ENCODE assay signal across 19 cellular contexts in the genomic region with DNA sequence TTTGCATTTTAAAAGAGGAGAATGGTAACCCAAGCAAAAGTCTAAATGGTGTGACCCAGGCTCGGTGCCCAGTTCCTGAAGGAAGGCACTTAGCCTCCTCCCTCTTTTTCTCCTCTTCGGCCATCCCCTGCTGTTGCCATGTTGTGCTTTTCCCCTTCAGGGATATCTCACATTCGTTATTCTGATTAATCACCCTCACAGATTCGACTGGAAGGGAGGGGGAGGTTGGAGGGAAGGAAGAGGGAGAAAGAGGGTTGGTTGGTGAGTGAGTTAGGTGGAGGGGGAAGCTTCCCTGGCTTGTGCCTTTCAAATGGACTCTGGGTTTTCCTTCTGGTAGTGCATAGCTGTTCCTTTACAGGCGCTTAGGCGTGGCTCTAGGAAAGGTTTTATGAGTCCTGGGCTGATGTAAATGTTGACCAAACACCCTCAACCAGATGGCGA. TPM values are rescaled to one million over a fixed set of nuclear protein-coding genes. Genes with fewer than 3 reads are reported as not detected.
DNase-seq lines count a peak whose midpoint lies in the region; ATAC-seq and TF ChIP-seq lines count a peak whose summit lies in the region.
"Had no signal": no experiment of that assay in that cellular context is flagged by ENCODE, and none has a peak within 500 bp of the region (broad histone marks: within the 10 kb centered on the region; RNA-seq: fewer than 3 reads in every experiment).

No MANE protein-coding gene starts in this region.

- peaks cover 2% of the 10 kb centered on the region for H3K27me3 ChIP-seq in brain microvascular endothelial cell (replicated peaks)
- H3K27me3 ChIP-seq: SJCRH30 had no signal

- H3K4me1 Mint-ChIP-seq in WTC11 = peaks cover 47% of the 10 kb centered on the region

- peak overlapping the region; percentile 96 for H3K27ac Mint-ChIP-seq in WTC11
- H3K27ac Mint-ChIP-seq: activated CD8-positive, alpha-beta memory T cell treated with anti-CD3 and anti-CD28 coated beads, Interleukin-2, amount 10 ng/mL, durations not matched to agents 7 days and 5 days had no signal

- no peaks in the 10 kb centered on the region for H3K27me3 Mint-ChIP-seq in WTC11 (ENCODE audit: low read depth)
- H3K27me3 Mint-ChIP-seq: activated CD8-positive, alpha-beta memory T cell treated with anti-CD3 and anti-CD28 coated beads, Interleukin-2, amount 10 ng/mL, durations not matched to agents 7 days and 5 days had no signal

- H3K4me3 Mint-ChIP-seq in WTC11 = peak overlapping the region; percentile 57
- H3K4me3 Mint-ChIP-seq: activated CD8-positive, alpha-beta memory T cell treated with anti-CD3 and anti-CD28 coated beads, Interleukin-2, amount 10 ng/mL, durations not matched to agents 7 days and 5 days had no signal

- H3K36me3 Mint-ChIP-seq in WTC11 = peaks cover 61% of the 10 kb centered on the region

- H3K27ac ChIP-seq in HEK293 (ENCODE audit: extremely low read depth, low read depth, low read length) = no peak overlapping the region
- H3K27ac ChIP-seq in temporal lobe (ENCODE audit: low read depth, low read length) = peak overlapping the region; percentile 67
- no peak overlapping the region for H3K27ac ChIP-seq in brain microvascular endothelial cell
- H3K27ac ChIP-seq: gastrocnemius medialis, SJCRH30, thoracic aorta had no signal

- no peaks in the 10 kb centered on the region for H3K4me1 ChIP-seq in HEK293 (ENCODE audit: control insufficient read depth, insufficient read depth, low read length)
- H3K4me1 ChIP-seq: gastrocnemius medialis, SJCRH30 had no signal

- H3K9me3 ChIP-seq in HEK293 (ENCODE audit: control insufficient read depth, insufficient read depth, low read depth, low read length) (no peaks in the 10 kb centered on the region), iPS-18c (ENCODE audit: control insufficient read depth, insufficient read depth, low read length) (no peaks in the 10 kb centered on the region)
- H3K9me3 ChIP-seq: gastrocnemius medialis, SJCRH30, thoracic aorta had no signal

- CTCF ChIA-PET in HEK293 (lab: Yijun Ruan, JAX) = no interaction called here
- CTCF ChIA-PET in WTC11 (lab: Charles Lee) = interaction anchor here (0.5 to 1.7 kb wide), 3 partner anchors 18 to 257 kb away, joined by 3 to 7 read pairs (median 5); a partner anchor contains a TSS

- H3K9me3 Mint-ChIP-seq in WTC11 = peaks cover 25% of the 10 kb centered on the region

- TF ChIP-seq CTCF in HEK293 (tag by site-specific recombination; IDR thresholded peaks at IDR 0.05) = no peak
- TF ChIP-seq CTCF in WTC11 (IDR thresholded peaks at IDR 0.05) = no peak
- no peak for TF ChIP-seq CTCF in brain microvascular endothelial cell (IDR thresholded peaks at IDR 0.05; ENCODE audit: low read depth, low read length, missing control alignments)

- in situ Hi-C loops in brain microvascular endothelial cell (cut with HindIII; ENCODE audit: low pct_ligation_motif_present, low sequenced_read_pairs) = loop anchor here (25.0 kb wide), 1 partner anchor 1012 kb away; no protein-coding TSS in a partner anchor

- peak; percentile 72 for ATAC-seq in WTC11
- no peak for ATAC-seq in HG02884 (IDR thresholded peaks at IDR 0.05; ENCODE audit: unreplicated experiment)
- ATAC-seq: activated CD8-positive, alpha-beta memory T cell treated with anti-CD3 and anti-CD28 coated beads, Interleukin-2, amount 10 ng/mL, durations not matched to agents 7 days and 5 days; gastrocnemius medialis had no signal

- H3K36me3 ChIP-seq in HEK293 (ENCODE audit: control insufficient read depth in 2 of 2, insufficient read depth in 1 of 2, low read length in 2 of 2) (peaks cover 5 to 86% of the 10 kb centered on the region in 2 experiments; a peak in 1 of 3 replicates), brain microvascular endothelial cell (replicated peaks) (no peaks in the 10 kb centered on the region)
- H3K36me3 ChIP-seq: gastrocnemius medialis, SJCRH30, thoracic aorta had no signal

- H3K4me3 ChIP-seq in HEK293 (ENCODE audit: low read depth, low read length) (no peak overlapping the region), iPS-18c (ENCODE audit: insufficient read depth, low read depth, low read length) (peak overlapping the region; percentile 32; the same call in 1 of the 2 replicates), brain microvascular endothelial cell (ENCODE audit: low read depth, low read length) (no peak overlapping the region)
- H3K4me3 ChIP-seq: gastrocnemius medialis, SJCRH30, thoracic aorta had no signal

- DNase-seq in WTC11 (ENCODE audit: low spot score) = no peak
- DNase-seq in brain microvascular endothelial cell = no peak
- DNase-seq in activated CD4-positive, alpha-beta T cell treated with anti-CD3 and anti-CD28 coated beads, Interleukin-2, amount 50 U/mL, for 1 hour = no peak
- DNase-seq: activated CD4-positive, CD25-positive, alpha-beta regulatory T cell treated with anti-CD3 and anti-CD28 coated beads, Interleukin-2, amount 50 U/mL, for 72 hours; activated CD8-positive, alpha-beta memory T cell treated with anti-CD3 and anti-CD28 coated beads, Interleukin-2, amount 10 ng/mL, durations not matched to agents 7 days and 5 days; activated gamma-delta T cell; DMS79; gastrocnemius medialis; Kasumi-1; NCI-H1436 treated with DMSO at 0.1 percent for 48 hours; NCI-H226; occipital lobe; SJCRH30; stimulated activated CD4-positive, alpha-beta T cell treated with anti-CD3 and anti-CD28 coated beads, Interleukin-4, amount 100 ng/mL, for 24 hours had no signal

- POLR2A ChIA-PET in HEK293 (lab: Yijun Ruan, JAX) = no interaction called here
- POLR2A ChIA-PET in WTC11 (lab: Charles Lee) = no interaction called here

TF ChIP-seq in HEK293, 187 proteins besides CTCF, POLR2A, EP300 and RAD21:
- TF ChIP-seq KLF9 (tag by site-specific recombination; IDR thresholded peaks at IDR 0.05; ENCODE audit: low read depth) = no peak
- TF ChIP-seq FEZF1 (tag by site-specific recombination; IDR thresholded peaks at IDR 0.05) = 0 out of 2 replicates have a peak, but pooled peaks have one; percentile 12
- no peak for TF ChIP-seq MYNN (tag by site-specific recombination; IDR thresholded peaks at IDR 0.05; ENCODE audit: borderline replicate concordance)
TF ChIP-seq in HEK293: peak in this region for 1.

TF ChIP-seq in WTC11, 78 proteins besides CTCF, POLR2A, EP300 and RAD21:
- no peak for TF ChIP-seq ESRRA (CRISPR knock-in tag; IDR thresholded peaks at IDR 0.05; ENCODE audit: borderline replicate concordance)
- no peak for TF ChIP-seq ZNF396 (CRISPR knock-in tag; IDR thresholded peaks at IDR 0.05; ENCODE audit: borderline replicate concordance)
- TF ChIP-seq RORB (CRISPR knock-in tag; IDR thresholded peaks at IDR 0.05) = no peak
- TF ChIP-seq ZNF416 (CRISPR knock-in tag; IDR thresholded peaks at IDR 0.05) = no peak
- TF ChIP-seq GABPB1 (CRISPR knock-in tag; IDR thresholded peaks at IDR 0.05) = no peak
- TF ChIP-seq ZNF232 (CRISPR knock-in tag; IDR thresholded peaks at IDR 0.05) = no peak
- TF ChIP-seq MXD4 (CRISPR knock-in tag; IDR thresholded peaks at IDR 0.05; ENCODE audit: borderline replicate concordance) = no peak
- TF ChIP-seq ZNF423 (CRISPR knock-in tag; IDR thresholded peaks at IDR 0.05) = no peak
- TF ChIP-seq SOX15 (CRISPR knock-in tag; IDR thresholded peaks at IDR 0.05) = no peak
- TF ChIP-seq RELA (CRISPR knock-in tag; IDR thresholded peaks at IDR 0.05; ENCODE audit: borderline replicate concordance) = no peak
- no peak for TF ChIP-seq GTF2I (CRISPR knock-in tag; conservative IDR thresholded peaks at IDR 0.05)
TF ChIP-seq in WTC11: peak in this region for 0.

RNA-seq across cellular contexts. Expression of a gene that starts 39.0 kb away (rescaled TPM):
- total RNA-seq in WTC11 (2021) (1.6 to 1.9 TPM (median 1.8 TPM) in 3 replicates), temporal lobe (3.4 TPM)
- total RNA-seq: activated CD8-positive, alpha-beta memory T cell treated with anti-CD3 and anti-CD28 coated beads, Interleukin-2, amount 10 ng/mL, durations not matched to agents 7 days and 5 days; gastrocnemius medialis; SJCRH30; thoracic aorta had no signal
